Comparison of ENCODE assay signal across 31 cellular contexts in genomic region chr3:13037458-13038117, GRCh38.
"Had no signal": no experiment of that assay in that cellular context is flagged by ENCODE, and none has a peak within 500 bp of the region (broad histone marks: within the 10 kb centered on the region; RNA-seq: fewer than 3 reads in every experiment).

No MANE protein-coding gene starts in this region.

- H3K4me3 Mint-ChIP-seq: activated CD4-positive, alpha-beta T cell treated with anti-CD3 and anti-CD28 coated beads, Interleukin-2, amount 10 ng/mL, durations not matched to agents 24 days and 14 days; activated CD8-positive, alpha-beta T cell treated with anti-CD3 and anti-CD28 coated beads for 36 hours; activated naive CD4-positive, alpha-beta T cell treated with anti-CD3 and anti-CD28 coated beads, Interleukin-2, amount 50 U/mL, for 24 hours; activated T-cell treated with anti-CD3 and anti-CD28 coated beads, Interleukin-2, amount 50 U/mL, for 24 hours had no signal

- H3K36me3 ChIP-seq: adrenal gland, breast epithelium, SJCRH30, WERI-Rb-1 had no signal

- H3K27me3 ChIP-seq: adrenal gland, body of pancreas, breast epithelium had no signal

- H3K27ac ChIP-seq: adrenal gland, body of pancreas, breast epithelium, SJCRH30, SK-N-MC, WERI-Rb-1 had no signal

- H3K9me3 ChIP-seq: adrenal gland, body of pancreas, breast epithelium, SJCRH30 had no signal

- H3K27me3 Mint-ChIP-seq: activated CD8-positive, alpha-beta T cell treated with anti-CD3 and anti-CD28 coated beads for 36 hours; activated naive CD4-positive, alpha-beta T cell treated with anti-CD3 and anti-CD28 coated beads, Interleukin-2, amount 50 U/mL, for 24 hours; activated T-cell treated with anti-CD3 and anti-CD28 coated beads, Interleukin-2, amount 50 U/mL, for 24 hours had no signal

- H3K27ac Mint-ChIP-seq: activated CD4-positive, alpha-beta T cell treated with anti-CD3 and anti-CD28 coated beads, Interleukin-2, amount 10 ng/mL, durations not matched to agents 24 days and 14 days; activated CD8-positive, alpha-beta T cell treated with anti-CD3 and anti-CD28 coated beads for 36 hours; activated naive CD4-positive, alpha-beta T cell treated with anti-CD3 and anti-CD28 coated beads, Interleukin-2, amount 50 U/mL, for 24 hours; activated T-cell treated with anti-CD3 and anti-CD28 coated beads, Interleukin-2, amount 50 U/mL, for 24 hours; activated T-helper 2 cell treated with anti-CD3 and anti-CD28 coated beads, Interferon-gamma antibody, Interleukin-2, Interleukin-4, amounts not matched to agents 10 μg/mL and 5 μg/mL and 100 μg/mL, durations not matched to agents 14 hours and 24 hours and 36 hours had no signal

- H3K9me3 Mint-ChIP-seq: activated CD4-positive, alpha-beta T cell treated with anti-CD3 and anti-CD28 coated beads, Interleukin-2, amount 10 ng/mL, durations not matched to agents 24 days and 14 days; activated CD8-positive, alpha-beta T cell treated with anti-CD3 and anti-CD28 coated beads for 36 hours; activated naive CD4-positive, alpha-beta T cell treated with anti-CD3 and anti-CD28 coated beads, Interleukin-2, amount 50 U/mL, for 24 hours; activated T-cell treated with anti-CD3 and anti-CD28 coated beads, Interleukin-2, amount 50 U/mL, for 24 hours; activated T-helper 2 cell treated with anti-CD3 and anti-CD28 coated beads, Interferon-gamma antibody, Interleukin-2, Interleukin-4, amounts not matched to agents 10 μg/mL and 5 μg/mL and 100 μg/mL, durations not matched to agents 14 hours and 24 hours and 36 hours had no signal

- H3K36me3 Mint-ChIP-seq: activated naive CD4-positive, alpha-beta T cell treated with anti-CD3 and anti-CD28 coated beads, Interleukin-2, amount 50 U/mL, for 24 hours had no signal

- DNase-seq: activated CD4-positive, alpha-beta T cell treated with anti-CD3 and anti-CD28 coated beads, Interleukin-2, amount 10 ng/mL, durations not matched to agents 24 days and 14 days; activated CD4-positive, alpha-beta T cell treated with anti-CD3 and anti-CD28 coated beads, Interleukin-2, amount 50 U/mL, for 4 hours; activated CD4-positive, CD25-positive, alpha-beta regulatory T cell; activated CD8-positive, alpha-beta T cell treated with anti-CD3 and anti-CD28 coated beads for 36 hours; activated gamma-delta T cell; activated naive CD4-positive, alpha-beta T cell treated with Interleukin-2 at 50 U/mL for 16 hours; activated T-cell treated with anti-CD3 and anti-CD28 coated beads, Interleukin-2, amount 50 U/mL, for 24 hours; adrenal gland; body of pancreas; caudate nucleus; cerebellar nuclear complex; Kasumi-1; KG1; MM.1S; MV-4-11; NCI-H1092; NCI-H1436 treated with DMSO at 0.1 percent for 48 hours; NCI-H1694 treated with DMSO at 0.1 percent for 48 hours; NCI-H2029; NCI-H345; NCI-H524 treated with DMSO at 0.1 percent for 48 hours; NCI-H748 treated with DMSO at 0.1 percent for 48 hours; NK-92 treated with Interleukin-12 subunit alpha and Interleukin-12 subunit beta, amount 100 ng/mL, for 24 hours; SHP77; SJCRH30; T1000; WERI-Rb-1 had no signal

- H3K4me1 ChIP-seq: adrenal gland, body of pancreas, breast epithelium had no signal

- H3K4me3 ChIP-seq: adrenal gland, body of pancreas, breast epithelium, SJCRH30, SK-N-MC had no signal
